1 cellular context compared by ENCODE assay signal in genomic region chr6:41228616-41229015, GRCh38.
TF ChIP-seq lines count a peak whose summit lies in the region.

No MANE protein-coding gene starts in this region.

TF ChIP-seq in K562, 482 proteins besides CTCF, POLR2A, EP300 and RAD21 (continues in another document):
- TF ChIP-seq ZNF146 (CRISPR knock-in tag; IDR thresholded peaks at IDR 0.05; ENCODE audit: unreplicated experiment) (no peak), ZNF324 (CRISPR knock-in tag; IDR thresholded peaks at IDR 0.05) (no peak), MAFK (IDR thresholded peaks at IDR 0.05; ENCODE audit: low read length) (peak; percentile 65; the same call in 1 of the 2 replicates), NELFE (IDR thresholded peaks at IDR 0.05; ENCODE audit: insufficient read depth, insufficient read length) (no peak), CTBP1 (IDR thresholded peaks at IDR 0.05; ENCODE audit: borderline replicate concordance) (peak; percentile 16; the same call in 1 of the 2 replicates), FOXK2 (conservative IDR thresholded peaks at IDR 0.05 in 1 of 2, IDR thresholded peaks at IDR 0.05 in 1 of 2; ENCODE audit: low read depth in 2 of 2) (no peak), HOXB6 (CRISPR knock-in tag; IDR thresholded peaks at IDR 0.05; ENCODE audit: borderline replicate concordance) (no peak), PTTG1 (tag; IDR thresholded peaks at IDR 0.05; ENCODE audit: low read depth) (no peak), BRF1 (IDR thresholded peaks at IDR 0.05; ENCODE audit: borderline replicate concordance, extremely low read depth, insufficient read length) (no peak), SETDB1 (IDR thresholded peaks at IDR 0.05; ENCODE audit: low read length) (no peak), FOXP1 (CRISPR knock-in tag; IDR thresholded peaks at IDR 0.05) (no peak), ZNF583 (CRISPR knock-in tag; IDR thresholded peaks at IDR 0.05) (no peak), RBM22 (IDR thresholded peaks at IDR 0.05; ENCODE audit: low read depth, low read length, poor library complexity, severe bottlenecking) (no peak), NCOA1 (IDR thresholded peaks at IDR 0.05; ENCODE audit: low read depth) (no peak), GABPB1 (CRISPR knock-in tag; IDR thresholded peaks at IDR 0.05) (no peak), IRF2 (CRISPR knock-in tag; IDR thresholded peaks at IDR 0.05) (no peak), ZBTB7A (IDR thresholded peaks at IDR 0.05; ENCODE audit: borderline replicate concordance, control insufficient read depth, low read depth, low read length) (no peak), ELF2 (CRISPR knock-in tag; IDR thresholded peaks at IDR 0.05) (no peak), ZNF75A (CRISPR knock-in tag; IDR thresholded peaks at IDR 0.05) (no peak), MAFG (tag; conservative IDR thresholded peaks at IDR 0.05) (peak; percentile 91), RBM25 (IDR thresholded peaks at IDR 0.05; ENCODE audit: low read depth, low read length, severe bottlenecking) (no peak), JUND (IDR thresholded peaks at IDR 0.05; ENCODE audit: borderline replicate concordance, low read depth, low read length) (no peak), JUND (tag; IDR thresholded peaks at IDR 0.05; ENCODE audit: borderline replicate concordance, low read depth, low read length) (no peak), ZMIZ1 (IDR thresholded peaks at IDR 0.05; ENCODE audit: low read depth in 2 of 2, low read length in 2 of 2) (no peak), POLR2B (IDR thresholded peaks at IDR 0.05; ENCODE audit: low read depth, partially characterized antibody) (no peak), MAFF (IDR thresholded peaks at IDR 0.05; ENCODE audit: low read length) (peak; percentile 34; the same call in 1 of the 2 replicates), ETS1 (conservative IDR thresholded peaks at IDR 0.05; ENCODE audit: control insufficient read depth, low read depth, low read length) (no peak), EZH2 (IDR thresholded peaks at IDR 0.05; ENCODE audit: borderline replicate concordance, low read depth, low read length) (no peak), C11orf30 (IDR thresholded peaks at IDR 0.05; ENCODE audit: low read depth) (peak; percentile 84), MTA2 (IDR thresholded peaks at IDR 0.05; ENCODE audit: low read depth) (no peak), NFE2 (IDR thresholded peaks at IDR 0.05; ENCODE audit: low read depth) (peak; percentile 71), MGA (IDR thresholded peaks at IDR 0.05) (no peak), CEBPB (tag; IDR thresholded peaks at IDR 0.05) (peak; percentile 85), ZFP30 (CRISPR knock-in tag; IDR thresholded peaks at IDR 0.05; ENCODE audit: borderline replicate concordance) (no peak), POLR2AphosphoS5 (IDR thresholded peaks at IDR 0.05; ENCODE audit: control insufficient read depth, insufficient read depth, low read depth, low read length) (no peak), ZNF165 (CRISPR knock-in tag; IDR thresholded peaks at IDR 0.05; ENCODE audit: borderline replicate concordance) (no peak), CHAMP1 (IDR thresholded peaks at IDR 0.05) (no peak), CC2D1A (IDR thresholded peaks at IDR 0.05) (no peak), FOXA1 (IDR thresholded peaks at IDR 0.05; ENCODE audit: borderline replicate concordance) (no peak), SIN3B (IDR thresholded peaks at IDR 0.05; ENCODE audit: low read depth) (no peak), CEBPG (CRISPR knock-in tag; IDR thresholded peaks at IDR 0.05) (no peak), CEBPG (tag; conservative IDR thresholded peaks at IDR 0.05 in 1 of 2, IDR thresholded peaks at IDR 0.05 in 1 of 2) (peak; percentile 33 to 39; a peak in 2 of 4 replicates), XRCC4 (IDR thresholded peaks at IDR 0.05; ENCODE audit: extremely low read depth, insufficient read depth, insufficient read length) (no peak), SMARCE1 (IDR thresholded peaks at IDR 0.05) (no peak), ZNF589 (CRISPR knock-in tag; IDR thresholded peaks at IDR 0.05; ENCODE audit: low read depth) (no peak), E2F3 (CRISPR knock-in tag; IDR thresholded peaks at IDR 0.05) (no peak)
- TF ChIP-seq, protein P1, sequence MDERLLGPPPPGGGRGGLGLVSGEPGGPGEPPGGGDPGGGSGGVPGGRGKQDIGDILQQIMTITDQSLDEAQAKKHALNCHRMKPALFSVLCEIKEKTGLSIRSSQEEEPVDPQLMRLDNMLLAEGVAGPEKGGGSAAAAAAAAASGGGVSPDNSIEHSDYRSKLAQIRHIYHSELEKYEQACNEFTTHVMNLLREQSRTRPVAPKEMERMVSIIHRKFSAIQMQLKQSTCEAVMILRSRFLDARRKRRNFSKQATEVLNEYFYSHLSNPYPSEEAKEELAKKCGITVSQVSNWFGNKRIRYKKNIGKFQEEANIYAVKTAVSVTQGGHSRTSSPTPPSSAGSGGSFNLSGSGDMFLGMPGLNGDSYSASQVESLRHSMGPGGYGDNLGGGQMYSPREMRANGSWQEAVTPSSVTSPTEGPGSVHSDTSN (CRISPR knock-in tag; IDR thresholded peaks at IDR 0.05; ENCODE audit: low read depth) = no peak
- TF ChIP-seq, protein P1 (tag; conservative IDR thresholded peaks at IDR 0.05; ENCODE audit: low read depth) = 0 out of 2 replicates have a peak, but pooled peaks have one; percentile 38
